12 cellular contexts compared by ENCODE assay signal in genomic region chr7:134781171-134781570, GRCh38. TPM values are rescaled to one million over a fixed set of nuclear protein-coding genes. Genes with fewer than 3 reads are reported as not detected.
A peak's percentile ranks its signal among the peaks of the same experiment; 100 is the strongest.
DNase-seq lines count a peak whose midpoint lies in the region; ATAC-seq, FAIRE-seq and TF ChIP-seq lines count a peak whose summit lies in the region.
"Had no signal": no experiment of that assay in that cellular context is flagged by ENCODE, and none has a peak within 500 bp of the region (broad histone marks: within the 10 kb centered on the region; RNA-seq: fewer than 3 reads in every experiment).

No MANE protein-coding gene starts in this region.

- WGBS in trophoblast cell (ENCODE audit: extremely low coverage, insufficient coverage, insufficient read length), result no CpG with 5 or more reads among the region's 2 CpGs
- 31 to 44% methylated on average over 2 of the region's 2 CpGs for WGBS in lower leg skin, 2 donors
- WGBS in neuronal stem cell (ENCODE audit: extremely low coverage in 2 of 2, insufficient read length in 2 of 2, insufficient replicate concordance in 1 of 2), 2 donors, result no CpG with 5 or more reads among the region's 2 CpGs

- DNase-seq in AG04450 (ENCODE audit: low read depth, low spot score), result no peak
- DNase-seq in SJSA1 (ENCODE audit: low read depth in 1 of 2, low spot score in 2 of 2), result no peak
- peak; percentile 60 for DNase-seq in fibroblast of pulmonary artery (ENCODE audit: low read depth)
- no peak for DNase-seq in trophoblast cell
- DNase-seq in GM12891 (ENCODE audit: insufficient read length, low spot score), result no peak
- DNase-seq in lower leg skin (ENCODE audit: low spot score in 2 of 2), result no peak
- no peak for DNase-seq in neuronal stem cell (ENCODE audit: low spot score)
- DNase-seq: activated T-cell treated with anti-CD3 and anti-CD28 coated beads, Interleukin-2, amount 50 U/mL, for 24 hours; effector CD8-positive, alpha-beta T cell; NCI-H82 had no signal

- H2BK5ac ChIP-seq in trophoblast cell (ENCODE audit: low read depth, low read length, poor library complexity) (no peak overlapping the region), neuronal stem cell (ENCODE audit: low read length) (no peak overlapping the region)

- H3K9ac ChIP-seq in trophoblast cell (ENCODE audit: low read length), result peak overlapping the region; percentile 44
- H3K9ac ChIP-seq in neuronal stem cell (ENCODE audit: low read depth, low read length, poor library complexity), result no peak overlapping the region

- POLR2A ChIA-PET in AG04450 (lab: Yijun Ruan, JAX), result interaction anchor here (1.1 kb wide), 1 partner anchor 88 kb away, joined by 3 read pairs; no protein-coding TSS in a partner anchor

- H3K23ac ChIP-seq in trophoblast cell (ENCODE audit: low read length), result no peak overlapping the region
- no peak overlapping the region for H3K23ac ChIP-seq in neuronal stem cell (ENCODE audit: low read depth, low read length, poor library complexity)

- H4K8ac ChIP-seq in trophoblast cell (ENCODE audit: low read depth, low read length) (no peak overlapping the region), neuronal stem cell (ENCODE audit: low read depth, low read length) (no peak overlapping the region)

- no peak overlapping the region for H2AK5ac ChIP-seq in trophoblast cell (ENCODE audit: low read length)
- H2AK5ac ChIP-seq in neuronal stem cell (ENCODE audit: low read depth, low read length), result no peak overlapping the region

- H3K9me3 ChIP-seq in AG04450 (ENCODE audit: control insufficient read depth, insufficient read depth, low read length), result no peaks in the 10 kb centered on the region
- H3K9me3 ChIP-seq in SJSA1 (replicated peaks), result no peaks in the 10 kb centered on the region
- peaks cover 2% of the 10 kb centered on the region for H3K9me3 ChIP-seq in trophoblast cell (ENCODE audit: insufficient read depth, low read depth, low read length)
- H3K9me3 ChIP-seq in neuronal stem cell (replicated peaks in 1 of 2; ENCODE audit: control insufficient read depth in 2 of 2, insufficient read depth in 1 of 2, low read depth in 1 of 2, low read length in 2 of 2), result no peaks in the 10 kb centered on the region

- no peak overlapping the region for H3K14ac ChIP-seq in trophoblast cell (ENCODE audit: low read length)
- no peak overlapping the region for H3K14ac ChIP-seq in neuronal stem cell (ENCODE audit: low read length)

- peaks cover 22% of the 10 kb centered on the region for H3K79me1 ChIP-seq in trophoblast cell (ENCODE audit: low read length)
- H3K79me1 ChIP-seq in neuronal stem cell (ENCODE audit: low read depth, low read length), result no peaks in the 10 kb centered on the region

- H2BK12ac ChIP-seq in trophoblast cell (ENCODE audit: low read length) (no peak overlapping the region), neuronal stem cell (ENCODE audit: low read length) (no peak overlapping the region)

- H2AFZ ChIP-seq in trophoblast cell (ENCODE audit: insufficient read depth, low read length, poor library complexity) (no peak overlapping the region), neuronal stem cell (ENCODE audit: low read length) (no peak overlapping the region)

- FAIRE-seq in GM12891 (lab: Jason Lieb, UNC), result no peak

- H3K27ac ChIP-seq in AG04450 (ENCODE audit: low read depth, low read length) (no peak overlapping the region), SJSA1 (peak overlapping the region; percentile 71), trophoblast cell (ENCODE audit: low read depth, low read length) (no peak overlapping the region), neuronal stem cell (replicated peaks; ENCODE audit: low read length) (no peak overlapping the region)

- H2BK15ac ChIP-seq in neuronal stem cell (ENCODE audit: low read length), result no peak overlapping the region

- H3K4me3 ChIP-seq in AG04450 (ENCODE audit: low read depth, low read length) (peak overlapping the region; percentile 71), SJSA1 (peak overlapping the region; percentile 47), fibroblast of pulmonary artery (replicated peaks; ENCODE audit: low read depth, low read length) (peak overlapping the region; percentile 67), trophoblast cell (ENCODE audit: low read depth, low read length) (peak overlapping the region; percentile 51), lower leg skin (ENCODE audit: low read depth, poor library complexity, severe bottlenecking) (no peak overlapping the region), neuronal stem cell (ENCODE audit: low read length in 2 of 2) (peak overlapping the region in 1 of 2 donors; percentile 51)

- H4K12ac ChIP-seq in trophoblast cell (ENCODE audit: low read depth, low read length), result no peak overlapping the region

- H3K36me3 ChIP-seq in SJSA1, result peaks cover 63% of the 10 kb centered on the region
- peaks cover 10 to 18% of the 10 kb centered on the region in 2 experiments for H3K36me3 ChIP-seq in trophoblast cell (ENCODE audit: control insufficient read depth in 1 of 2, insufficient read depth in 2 of 2, low read length in 2 of 2)
- peaks cover 0 to 2% of the 10 kb centered on the region in 2 donors for H3K36me3 ChIP-seq in neuronal stem cell (replicated peaks in 1 of 2; ENCODE audit: control insufficient read depth in 2 of 2, insufficient read depth in 2 of 2, low read length in 2 of 2)

- H2BK120ac ChIP-seq in trophoblast cell (ENCODE audit: insufficient read depth, low read length, poor library complexity) (no peak overlapping the region), neuronal stem cell (ENCODE audit: low read depth, low read length) (no peak overlapping the region)

- ATAC-seq in GM21529 (IDR thresholded peaks at IDR 0.05; ENCODE audit: unreplicated experiment), result no peak
- ATAC-seq: left lobe of liver had no signal

- TF ChIP-seq CTCF in AG04450 (IDR thresholded peaks at IDR 0.05; ENCODE audit: low read depth, low read length) (no peak), fibroblast of pulmonary artery (IDR thresholded peaks at IDR 0.05; ENCODE audit: low read length, missing control alignments) (no peak), lower leg skin (IDR thresholded peaks at IDR 0.05) (no peak)

- H3K79me2 ChIP-seq in trophoblast cell (ENCODE audit: control insufficient read depth, insufficient read depth, low read length, poor library complexity), result peaks cover 23% of the 10 kb centered on the region

- intact Hi-C loops in lower leg skin (cut with DNase I; ENCODE audit: low total_unique reads), result no loop called here

- peaks cover 72% of the 10 kb centered on the region for H3K4me1 ChIP-seq in SJSA1 (replicated peaks)
- H3K4me1 ChIP-seq in trophoblast cell (ENCODE audit: control insufficient read depth in 1 of 2, insufficient read depth in 2 of 2, low read length in 2 of 2), result peaks cover 15 to 31% of the 10 kb centered on the region in 2 experiments
- peaks cover 9 to 34% of the 10 kb centered on the region in 2 donors for H3K4me1 ChIP-seq in neuronal stem cell (ENCODE audit: control insufficient read depth in 2 of 2, insufficient read depth in 1 of 2, low read depth in 1 of 2, low read length in 2 of 2)

- H4K91ac ChIP-seq in trophoblast cell (ENCODE audit: low read depth, low read length), result no peak overlapping the region
- no peak overlapping the region for H4K91ac ChIP-seq in neuronal stem cell (ENCODE audit: low read depth, low read length, poor library complexity)

- CTCF ChIA-PET in AG04450 (lab: Charles Lee), result interaction anchor here (0.9 to 2.8 kb wide), 3 partner anchors 57 to 91 kb away, joined by 3 to 13 read pairs (median 4); no protein-coding TSS in a partner anchor

- TF ChIP-seq POLR2A in GM12891 (IDR thresholded peaks at IDR 0.05; ENCODE audit: low read depth, low read length) (no peak), lower leg skin (IDR thresholded peaks at IDR 0.05) (no peak)

- no peak overlapping the region for H3K18ac ChIP-seq in trophoblast cell (ENCODE audit: low read length)
- H3K18ac ChIP-seq in neuronal stem cell (ENCODE audit: low read length), result no peak overlapping the region

- H3K4me2 ChIP-seq in trophoblast cell (ENCODE audit: low read length) (peak overlapping the region; percentile 59), neuronal stem cell (ENCODE audit: insufficient read depth, low read length, poor library complexity, severe bottlenecking) (no peak overlapping the region)

- H3K27me3 ChIP-seq in AG04450 (ENCODE audit: control insufficient read depth, insufficient read depth, low read length) (no peaks in the 10 kb centered on the region), SJSA1 (replicated peaks) (no peaks in the 10 kb centered on the region), trophoblast cell (ENCODE audit: insufficient read depth, low read length) (no peaks in the 10 kb centered on the region), neuronal stem cell (ENCODE audit: control insufficient read depth in 3 of 3, insufficient read depth in 3 of 3, low read depth in 1 of 3, low read length in 3 of 3) (no peaks in the 10 kb centered on the region)

- H3K4ac ChIP-seq in trophoblast cell (ENCODE audit: low read depth, low read length), result no peak overlapping the region
- H3K4ac ChIP-seq in neuronal stem cell (ENCODE audit: low read length), result no peak overlapping the region

TF ChIP-seq in GM12891, 5 proteins besides CTCF, POLR2A, EP300 and RAD21:
- TF ChIP-seq POLR2AphosphoS5 (IDR thresholded peaks at IDR 0.05; ENCODE audit: low read depth, low read length), result no peak
- TF ChIP-seq SPI1 (IDR thresholded peaks at IDR 0.05; ENCODE audit: low read depth, low read length), result no peak
- no peak for TF ChIP-seq PAX5 (IDR thresholded peaks at IDR 0.05; ENCODE audit: insufficient read depth, low read length, severe bottlenecking)
- TF ChIP-seq POU2F2 (IDR thresholded peaks at IDR 0.05; ENCODE audit: low read depth, low read length), result no peak
- no peak for TF ChIP-seq TAF1 (IDR thresholded peaks at IDR 0.05; ENCODE audit: low read depth, low read length)

RNA-seq across cellular contexts. Expression of gene CALD1, which starts 1.7 kb away (rescaled TPM):
- polyA plus RNA-seq in AG04450 (2011; rRNA removed), result 578 and 804 TPM in 2 replicates
- 391 and 424 TPM in 2 replicates for polyA minus RNA-seq in AG04450 (2011; rRNA and poly(A)+ RNA removed)
- total RNA-seq in SJSA1 (2014; rRNA removed; shearing (Covaris generic)), result 411 and 544 TPM in 2 replicates
- 510 and 518 TPM in 2 replicates for polyA plus RNA-seq in trophoblast cell (2013)
- polyA plus RNA-seq in GM12891 (2012; ENCODE audit: low read depth, missing spikeins), result 1.2 TPM
- 10 to 100 TPM; 30.3 to 95.7 (median 58.0) TPM for total RNA-seq in lower leg skin
- 98.6 TPM for polyA plus RNA-seq in neuronal stem cell (2013, experiment 1 of 2)
- polyA plus RNA-seq in neuronal stem cell (2013, experiment 2 of 2), result 99.2 TPM
